ENCODE assay signal across 1 cellular context in genomic region chr16:26710475-26710874, GRCh38.
TF ChIP-seq lines count a peak whose summit lies in the region.

No MANE protein-coding gene starts in this region.

TF ChIP-seq in H1, 55 proteins besides CTCF, POLR2A, EP300 and RAD21:
- TF ChIP-seq POU5F1 (IDR thresholded peaks at IDR 0.05; ENCODE audit: low read depth, low read length) (no peak), CEBPB (IDR thresholded peaks at IDR 0.05; ENCODE audit: low read depth, low read length) (no peak), GABPA (IDR thresholded peaks at IDR 0.05; ENCODE audit: borderline replicate concordance, insufficient read depth, low read length) (no peak), HDAC6 (IDR thresholded peaks at IDR 0.05; ENCODE audit: low read depth, low read length) (no peak), PHF8 (conservative IDR thresholded peaks at IDR 0.05; ENCODE audit: low read depth, low read length) (no peak)
